20 cellular contexts compared by ENCODE assay signal in the genomic region with DNA sequence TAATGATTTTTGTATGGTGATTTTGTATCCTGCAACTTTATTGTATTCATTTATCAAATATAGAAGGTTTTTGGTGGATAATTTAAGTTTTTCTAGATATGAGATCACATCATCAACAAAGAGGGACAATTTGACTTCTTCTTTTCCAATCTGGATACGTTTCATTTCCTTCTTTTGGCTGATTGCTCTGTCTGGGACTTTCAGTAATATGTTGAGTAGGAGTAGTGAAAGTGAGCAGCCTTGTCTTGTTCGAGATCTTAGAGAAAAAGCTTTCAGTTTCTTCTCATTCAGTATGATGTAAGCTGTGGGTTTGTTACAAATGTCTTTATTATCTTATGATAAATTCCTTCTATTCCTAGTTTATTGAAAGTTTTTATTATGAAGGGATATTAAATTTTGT.
DNase-seq lines count a peak whose midpoint lies in the region; ATAC-seq, FAIRE-seq and TF ChIP-seq lines count a peak whose summit lies in the region.
"Had no signal": no experiment of that assay in that cellular context is flagged by ENCODE, and none has a peak within 500 bp of the region (broad histone marks: within the 10 kb centered on the region; RNA-seq: fewer than 3 reads in every experiment).

No MANE protein-coding gene starts in this region.

- H3K36me3 ChIP-seq in HepG2 (replicated peaks in 1 of 2; ENCODE audit: control insufficient read depth in 1 of 2, insufficient read depth in 2 of 2, low read length in 2 of 2), result no peaks in the 10 kb centered on the region
- H3K36me3 ChIP-seq: esophagus muscularis mucosa, lower lobe of right lung, ovary had no signal

- POLR2A ChIA-PET in HepG2 (lab: Yijun Ruan, JAX), result no interaction called here

- no peak overlapping the region for H3K4me3 ChIP-seq in HepG2 (replicated peaks in 1 of 3; ENCODE audit: insufficient read depth in 1 of 3, low read depth in 2 of 3, low read length in 3 of 3)
- H3K4me3 ChIP-seq: esophagus muscularis mucosa, lower lobe of right lung, ovary, testis had no signal

- ATAC-seq in GM18870 (IDR thresholded peaks at IDR 0.05; ENCODE audit: unreplicated experiment) (peak; percentile 95), HG02588 (IDR thresholded peaks at IDR 0.05; ENCODE audit: unreplicated experiment) (peak; percentile 75), HG03342 (IDR thresholded peaks at IDR 0.05; ENCODE audit: unreplicated experiment) (peak; percentile 83), HepG2 (no peak), GM19351 (IDR thresholded peaks at IDR 0.05; ENCODE audit: unreplicated experiment) (no peak)
- ATAC-seq: lower lobe of right lung had no signal

- H3K9me3 ChIP-seq in HepG2 (ENCODE audit: low read length), result no peaks in the 10 kb centered on the region
- H3K9me3 ChIP-seq: lower lobe of right lung, ovary, testis had no signal

- no peak for TF ChIP-seq RAD21 in HepG2 (CRISPR knock-in tag; IDR thresholded peaks at IDR 0.05)

- 0% methylated on average over 2 of the region's 2 CpGs for WGBS in HepG2 (ENCODE audit: low lambda C conversion rate)

- no TSS peak for BruUV-seq in HepG2 (replicated peaks; lab: Mats Ljungman, UMichigan)

- no peak overlapping the region for H3K4me2 ChIP-seq in HepG2 (ENCODE audit: low read depth, low read length)

- no peaks in the 10 kb centered on the region for H3K27me3 ChIP-seq in HepG2 (ENCODE audit: control insufficient read depth in 1 of 2, insufficient read depth in 2 of 2, low read length in 2 of 2)
- H3K27me3 ChIP-seq: esophagus muscularis mucosa, ovary, testis had no signal

- no peak overlapping the region for H3K9ac ChIP-seq in HepG2 (ENCODE audit: insufficient read depth, low read depth, low read length)

- no peak for TF ChIP-seq EP300 in HepG2 (IDR thresholded peaks at IDR 0.05; ENCODE audit: low read depth in 2 of 2, low read length in 2 of 2)
- TF ChIP-seq EP300 in HepG2 (CRISPR knock-in tag; IDR thresholded peaks at IDR 0.05; ENCODE audit: borderline replicate concordance), result no peak

- TF ChIP-seq CTCF in HepG2 (CRISPR knock-in tag; IDR thresholded peaks at IDR 0.05), result no peak

- in situ Hi-C loops in HepG2 (cut with HindIII; ENCODE audit: extremely low pct_ligation_motif_present, low pct_unique_long_range_greater_than_20kb), result no loop called here

- no peak for FAIRE-seq in HepG2 (lab: Jason Lieb, UNC)
- FAIRE-seq: TTC549 had no signal

- DNase-seq in globus pallidus (ENCODE audit: low spot score), result peak; percentile 19
- DNase-seq in HepG2 (ENCODE audit: low spot score), result no peak
- no peak for DNase-seq in HuH-7 (ENCODE audit: low spot score)
- DNase-seq: activated CD4-positive, alpha-beta T cell treated with anti-CD3 and anti-CD28 coated beads, Interleukin-2, amount 10 ng/mL, durations not matched to agents 24 days and 14 days; activated CD8-positive, alpha-beta memory T cell treated with anti-CD3 and anti-CD28 coated beads, Interleukin-2, amount 50 U/mL, for 48 hours; effector CD4-positive, alpha-beta T cell; glutamatergic neuron; lower lobe of right lung; NCI-H1092 treated with DMSO at 0.1 percent for 48 hours; NCI-H2107; NCI-H524; ovary; testis had no signal

- CTCF ChIA-PET in HepG2 (lab: Yijun Ruan, JAX; ENCODE audit: low intra/inter-chr PET ratio, low total read pairs), result no interaction called here

- intact Hi-C loops in HepG2 (cut with micrococcal nuclease; ENCODE audit: unreplicated experiment), result no loop called here

- no peaks in the 10 kb centered on the region for H3K79me2 ChIP-seq in HepG2 (ENCODE audit: insufficient read depth, low read length)

- H4K20me1 ChIP-seq in HepG2 (ENCODE audit: insufficient read depth, low read length), result no peaks in the 10 kb centered on the region

- no peaks in the 10 kb centered on the region for H3K4me1 ChIP-seq in HepG2 (ENCODE audit: insufficient read depth, low read length)
- H3K4me1 ChIP-seq: esophagus muscularis mucosa, lower lobe of right lung, testis had no signal

- no peak for TF ChIP-seq POLR2A in HepG2 (IDR thresholded peaks at IDR 0.05; ENCODE audit: insufficient read depth in 1 of 2, low read depth in 2 of 2, low read length in 2 of 2)

- no peak overlapping the region for H3K27ac ChIP-seq in HepG2 (ENCODE audit: extremely low read length, insufficient read depth, low read length)
- H3K27ac ChIP-seq: esophagus muscularis mucosa, HL-60, lower lobe of right lung, ovary, testis had no signal

- no peak overlapping the region for H2AFZ ChIP-seq in HepG2 (ENCODE audit: low read length)

TF ChIP-seq in HepG2, 621 proteins besides CTCF, POLR2A, EP300 and RAD21:
- TF ChIP-seq HDAC6 (IDR thresholded peaks at IDR 0.05; ENCODE audit: low read depth, low read length), result no peak
- TF ChIP-seq, protein P1, sequence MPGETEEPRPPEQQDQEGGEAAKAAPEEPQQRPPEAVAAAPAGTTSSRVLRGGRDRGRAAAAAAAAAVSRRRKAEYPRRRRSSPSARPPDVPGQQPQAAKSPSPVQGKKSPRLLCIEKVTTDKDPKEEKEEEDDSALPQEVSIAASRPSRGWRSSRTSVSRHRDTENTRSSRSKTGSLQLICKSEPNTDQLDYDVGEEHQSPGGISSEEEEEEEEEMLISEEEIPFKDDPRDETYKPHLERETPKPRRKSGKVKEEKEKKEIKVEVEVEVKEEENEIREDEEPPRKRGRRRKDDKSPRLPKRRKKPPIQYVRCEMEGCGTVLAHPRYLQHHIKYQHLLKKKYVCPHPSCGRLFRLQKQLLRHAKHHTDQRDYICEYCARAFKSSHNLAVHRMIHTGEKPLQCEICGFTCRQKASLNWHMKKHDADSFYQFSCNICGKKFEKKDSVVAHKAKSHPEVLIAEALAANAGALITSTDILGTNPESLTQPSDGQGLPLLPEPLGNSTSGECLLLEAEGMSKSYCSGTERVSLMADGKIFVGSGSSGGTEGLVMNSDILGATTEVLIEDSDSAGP (CRISPR knock-in tag; IDR thresholded peaks at IDR 0.05; ENCODE audit: borderline replicate concordance), result no peak
- TF ChIP-seq ATM (IDR thresholded peaks at IDR 0.05; ENCODE audit: borderline replicate concordance), result no peak
- TF ChIP-seq ZNF720 (CRISPR knock-in tag; IDR thresholded peaks at IDR 0.05), result no peak
- TF ChIP-seq TAF1 (CRISPR knock-in tag; IDR thresholded peaks at IDR 0.05), result no peak
- no peak for TF ChIP-seq SIX1 (CRISPR knock-in tag; IDR thresholded peaks at IDR 0.05; ENCODE audit: borderline replicate concordance)
- TF ChIP-seq, protein P2, sequence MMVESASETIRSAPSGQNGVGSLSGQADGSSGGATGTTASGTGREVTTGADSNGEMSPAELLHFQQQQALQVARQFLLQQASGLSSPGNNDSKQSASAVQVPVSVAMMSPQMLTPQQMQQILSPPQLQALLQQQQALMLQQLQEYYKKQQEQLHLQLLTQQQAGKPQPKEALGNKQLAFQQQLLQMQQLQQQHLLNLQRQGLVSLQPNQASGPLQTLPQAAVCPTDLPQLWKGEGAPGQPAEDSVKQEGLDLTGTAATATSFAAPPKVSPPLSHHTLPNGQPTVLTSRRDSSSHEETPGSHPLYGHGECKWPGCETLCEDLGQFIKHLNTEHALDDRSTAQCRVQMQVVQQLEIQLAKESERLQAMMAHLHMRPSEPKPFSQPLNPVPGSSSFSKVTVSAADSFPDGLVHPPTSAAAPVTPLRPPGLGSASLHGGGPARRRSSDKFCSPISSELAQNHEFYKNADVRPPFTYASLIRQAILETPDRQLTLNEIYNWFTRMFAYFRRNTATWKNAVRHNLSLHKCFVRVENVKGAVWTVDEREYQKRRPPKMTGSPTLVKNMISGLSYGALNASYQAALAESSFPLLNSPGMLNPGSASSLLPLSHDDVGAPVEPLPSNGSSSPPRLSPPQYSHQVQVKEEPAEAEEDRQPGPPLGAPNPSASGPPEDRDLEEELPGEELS (CRISPR knock-in tag; IDR thresholded peaks at IDR 0.05), result no peak
- TF ChIP-seq ZNF34 (CRISPR knock-in tag; IDR thresholded peaks at IDR 0.05; ENCODE audit: borderline replicate concordance), result no peak
- TF ChIP-seq ZNF3 (CRISPR knock-in tag; IDR thresholded peaks at IDR 0.05), result no peak
- TF ChIP-seq ZNF768 (CRISPR knock-in tag; IDR thresholded peaks at IDR 0.05), result no peak
- TF ChIP-seq NR3C1 (CRISPR knock-in tag; IDR thresholded peaks at IDR 0.05), result no peak
- TF ChIP-seq ERF (CRISPR knock-in tag; IDR thresholded peaks at IDR 0.05), result no peak
- no peak for TF ChIP-seq SALL1 (CRISPR knock-in tag; IDR thresholded peaks at IDR 0.05)
TF ChIP-seq in HepG2: peak in this region for 0.

Comparison
In these comparisons a context has a peak if more than half of its experiments do, and no peak if none do; other contexts are left out.
1. ATAC-seq: peak in GM18870 (single experiment), HG02588 (single experiment) and HG03342 (single experiment); none in HepG2 (single experiment) and GM19351 (single experiment).